35 cellular contexts compared by ENCODE assay signal in genomic region chr1:37092937-37093336, GRCh38. TPM values are rescaled to one million over a fixed set of nuclear protein-coding genes. Genes with fewer than 3 reads are reported as not detected.
"Had no signal": no experiment of that assay in that cellular context is flagged by ENCODE, and none has a peak within 500 bp of the region (broad histone marks: within the 10 kb centered on the region; RNA-seq: fewer than 3 reads in every experiment).

No MANE protein-coding gene starts in this region.

- H3K36me3 Mint-ChIP-seq: activated CD8-positive, alpha-beta memory T cell treated with anti-CD3 and anti-CD28 coated beads, Interleukin-2, amount 10 ng/mL, durations not matched to agents 7 days and 5 days; activated naive CD8-positive, alpha-beta T cell treated with anti-CD3 and anti-CD28 coated beads for 36 hours; stimulated activated memory B cell treated with anti-CD40 and anti-IgM and Interleukin-4, amounts not matched to agents 10 μg/mL and 1 μg/mL and 100 μg/mL, for 72 hours had no signal

- H3K9me3 ChIP-seq: adrenal gland, body of pancreas, esophagus squamous epithelium, left ventricle myocardium inferior, neutrophil, right lobe of liver, upper lobe of left lung, vagina had no signal

- H3K27me3 ChIP-seq: body of pancreas, neutrophil, right lobe of liver, upper lobe of left lung, vagina had no signal

- FAIRE-seq: colon, endometrium had no signal

- H3K27me3 Mint-ChIP-seq: activated CD8-positive, alpha-beta memory T cell treated with anti-CD3 and anti-CD28 coated beads, Interleukin-2, amount 10 ng/mL, durations not matched to agents 7 days and 5 days had no signal

- H3K4me1 ChIP-seq: adrenal gland, body of pancreas, esophagus squamous epithelium, left ventricle myocardium inferior, right lobe of liver, upper lobe of left lung, vagina had no signal

- H3K4me3 Mint-ChIP-seq: activated CD4-positive, alpha-beta T cell treated with anti-CD3 and anti-CD28 coated beads for 36 hours; activated CD8-positive, alpha-beta memory T cell treated with anti-CD3 and anti-CD28 coated beads, Interleukin-2, amount 10 ng/mL, durations not matched to agents 7 days and 5 days; activated CD8-positive, alpha-beta T cell treated with anti-CD3 and anti-CD28 coated beads, Interleukin-2, amount 10 ng/mL, durations not matched to agents 7 days and 5 days; activated naive CD4-positive, alpha-beta T cell treated with anti-CD3 and anti-CD28 coated beads for 36 hours; activated naive CD8-positive, alpha-beta T cell treated with anti-CD3 and anti-CD28 coated beads for 36 hours; nephron; stimulated activated memory B cell treated with anti-CD40 and anti-IgM and Interleukin-4, amounts not matched to agents 10 μg/mL and 1 μg/mL and 100 μg/mL, for 72 hours; stimulated activated naive CD8-positive, alpha-beta T cell treated with anti-CD3 and anti-CD28 coated beads, Interleukin-15, amount 100 ng/mL, for 72 hours; T-helper 2 cell treated with Interferon-gamma antibody and Interleukin-4, amounts not matched to agents 5 μg/mL and 100 μg/mL, for 36 hours had no signal

- DNase-seq: activated CD4-positive, alpha-beta T cell treated with anti-CD3 and anti-CD28 coated beads for 36 hours; activated CD4-positive, CD25-positive, alpha-beta regulatory T cell; activated CD8-positive, alpha-beta memory T cell treated with anti-CD3 and anti-CD28 coated beads, Interleukin-2, amount 10 ng/mL, durations not matched to agents 7 days and 5 days; activated CD8-positive, alpha-beta T cell treated with anti-CD3 and anti-CD28 coated beads, Interleukin-2, amount 10 ng/mL, durations not matched to agents 7 days and 5 days; activated effector memory CD4-positive, alpha-beta T cell treated with Interleukin-2 at 50 U/mL for 16 hours; activated naive CD4-positive, alpha-beta T cell treated with anti-CD3 and anti-CD28 coated beads for 36 hours; activated naive CD8-positive, alpha-beta T cell treated with anti-CD3 and anti-CD28 coated beads for 36 hours; activated T-cell treated with anti-CD3 and anti-CD28 coated beads for 4 hours; adrenal gland; aorta; body of pancreas; dermis blood vessel endothelial cell; effector CD4-positive, alpha-beta T cell; esophagus squamous epithelium; foreskin melanocyte; islet precursor cell; left ventricle myocardium inferior; right lobe of liver; stimulated activated CD4-positive, alpha-beta T cell treated with anti-CD3 and anti-CD28 coated beads, Interleukin-12 subunit alpha, Interleukin-12 subunit beta, amount 100 ng/mL, for 4 hours; stimulated activated CD4-positive, alpha-beta T cell treated with anti-CD3 and anti-CD28 coated beads, Interleukin-4, amount 100 ng/mL, for 4 hours; stimulated activated CD8-positive, alpha-beta memory T cell treated with anti-CD3 and anti-CD28 coated beads, Interleukin-4, amount 100 ng/mL, for 48 hours; stimulated activated naive CD8-positive, alpha-beta T cell treated with anti-CD3 and anti-CD28 coated beads, Interleukin-15, amount 100 ng/mL, for 72 hours; substantia nigra; upper lobe of left lung had no signal

- H3K4me1 Mint-ChIP-seq: activated CD4-positive, alpha-beta T cell treated with anti-CD3 and anti-CD28 coated beads for 36 hours; activated CD8-positive, alpha-beta memory T cell treated with anti-CD3 and anti-CD28 coated beads, Interleukin-2, amount 10 ng/mL, durations not matched to agents 7 days and 5 days; activated naive CD8-positive, alpha-beta T cell treated with anti-CD3 and anti-CD28 coated beads for 36 hours; nephron; stimulated activated naive CD8-positive, alpha-beta T cell treated with anti-CD3 and anti-CD28 coated beads, Interleukin-15, amount 100 ng/mL, for 72 hours had no signal

- H3K9me3 Mint-ChIP-seq: activated naive CD4-positive, alpha-beta T cell treated with anti-CD3 and anti-CD28 coated beads for 36 hours; activated naive CD8-positive, alpha-beta T cell treated with anti-CD3 and anti-CD28 coated beads for 36 hours; nephron; stimulated activated memory B cell treated with anti-CD40 and anti-IgM and Interleukin-4, amounts not matched to agents 10 μg/mL and 1 μg/mL and 100 μg/mL, for 72 hours; stimulated activated naive CD8-positive, alpha-beta T cell treated with anti-CD3 and anti-CD28 coated beads, Interleukin-15, amount 100 ng/mL, for 72 hours; T-helper 2 cell treated with Interferon-gamma antibody and Interleukin-4, amounts not matched to agents 5 μg/mL and 100 μg/mL, for 36 hours had no signal

- H3K27ac ChIP-seq: adrenal gland, body of pancreas, epithelial cell of prostate, esophagus squamous epithelium, left ventricle myocardium inferior, neutrophil, right lobe of liver, upper lobe of left lung, vagina had no signal

- H3K27ac Mint-ChIP-seq: activated CD4-positive, alpha-beta T cell treated with anti-CD3 and anti-CD28 coated beads for 36 hours; activated CD8-positive, alpha-beta memory T cell treated with anti-CD3 and anti-CD28 coated beads, Interleukin-2, amount 10 ng/mL, durations not matched to agents 7 days and 5 days; activated CD8-positive, alpha-beta T cell treated with anti-CD3 and anti-CD28 coated beads, Interleukin-2, amount 10 ng/mL, durations not matched to agents 7 days and 5 days; activated naive CD4-positive, alpha-beta T cell treated with anti-CD3 and anti-CD28 coated beads for 36 hours; activated naive CD8-positive, alpha-beta T cell treated with anti-CD3 and anti-CD28 coated beads for 36 hours; nephron; progenitor cell of endocrine pancreas; stimulated activated memory B cell treated with anti-CD40 and anti-IgM and Interleukin-4, amounts not matched to agents 10 μg/mL and 1 μg/mL and 100 μg/mL, for 72 hours; stimulated activated naive CD8-positive, alpha-beta T cell treated with anti-CD3 and anti-CD28 coated beads, Interleukin-15, amount 100 ng/mL, for 72 hours; T-helper 2 cell treated with Interferon-gamma antibody and Interleukin-4, amounts not matched to agents 5 μg/mL and 100 μg/mL, for 36 hours had no signal

RNA-seq across cellular contexts. Expression of gene GRIK3, which starts 58.6 kb away (rescaled TPM):
- total RNA-seq: activated CD4-positive, alpha-beta T cell treated with anti-CD3 and anti-CD28 coated beads for 36 hours; activated CD8-positive, alpha-beta memory T cell treated with anti-CD3 and anti-CD28 coated beads, Interleukin-2, amount 10 ng/mL, durations not matched to agents 7 days and 5 days; activated CD8-positive, alpha-beta T cell treated with anti-CD3 and anti-CD28 coated beads, Interleukin-2, amount 10 ng/mL, durations not matched to agents 7 days and 5 days; activated naive CD4-positive, alpha-beta T cell treated with anti-CD3 and anti-CD28 coated beads for 36 hours; activated naive CD8-positive, alpha-beta T cell treated with anti-CD3 and anti-CD28 coated beads for 36 hours; dermis blood vessel endothelial cell; osteocyte; renal cortical epithelial cell had no signal
